In the genomic region with DNA sequence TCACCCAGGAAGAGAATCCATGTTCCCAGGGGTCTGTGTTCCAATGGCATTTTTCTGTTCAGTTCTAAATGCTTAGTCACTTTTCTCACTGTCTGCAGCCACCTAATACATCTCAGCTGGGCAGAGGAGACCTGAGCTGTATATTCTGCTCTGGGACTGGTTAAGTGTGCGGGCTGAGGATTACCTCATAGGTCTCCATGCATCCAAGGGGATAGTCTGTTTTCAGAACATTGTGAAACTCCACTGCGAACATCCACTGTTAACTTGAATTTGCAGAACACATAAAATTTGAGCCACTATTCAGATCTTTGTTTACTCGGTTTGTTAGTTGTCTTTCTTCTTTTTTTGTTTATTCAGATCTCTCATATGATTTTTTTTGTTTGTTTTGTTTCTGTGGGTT, we compare ENCODE assay signal across 1 cellular context.
TF ChIP-seq lines count a peak whose summit lies in the region.

No MANE protein-coding gene starts in this region.

TF ChIP-seq in A549, 52 proteins besides CTCF, POLR2A, EP300 and RAD21 (continued from another document):
- TF ChIP-seq, protein P1, sequence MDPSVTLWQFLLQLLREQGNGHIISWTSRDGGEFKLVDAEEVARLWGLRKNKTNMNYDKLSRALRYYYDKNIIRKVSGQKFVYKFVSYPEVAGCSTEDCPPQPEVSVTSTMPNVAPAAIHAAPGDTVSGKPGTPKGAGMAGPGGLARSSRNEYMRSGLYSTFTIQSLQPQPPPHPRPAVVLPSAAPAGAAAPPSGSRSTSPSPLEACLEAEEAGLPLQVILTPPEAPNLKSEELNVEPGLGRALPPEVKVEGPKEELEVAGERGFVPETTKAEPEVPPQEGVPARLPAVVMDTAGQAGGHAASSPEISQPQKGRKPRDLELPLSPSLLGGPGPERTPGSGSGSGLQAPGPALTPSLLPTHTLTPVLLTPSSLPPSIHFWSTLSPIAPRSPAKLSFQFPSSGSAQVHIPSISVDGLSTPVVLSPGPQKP (IDR thresholded peaks at IDR 0.05; ENCODE audit: low read depth, low read length), result no peak
- TF ChIP-seq FOXS1 (CRISPR knock-in tag; IDR thresholded peaks at IDR 0.05) (no peak), GATA3 (IDR thresholded peaks at IDR 0.05; ENCODE audit: borderline replicate concordance) (no peak), ESRRA (IDR thresholded peaks at IDR 0.05; ENCODE audit: borderline replicate concordance, low read length) (no peak), NR3C1 (IDR thresholded peaks at IDR 0.05) (no peak), POLR2AphosphoS2 (conservative IDR thresholded peaks at IDR 0.05; ENCODE audit: low read length) (no peak), CHD4 (IDR thresholded peaks at IDR 0.05; ENCODE audit: borderline replicate concordance) (no peak), CEBPB (IDR thresholded peaks at IDR 0.05) (peak in 1 of 2 experiments; percentile 40; a peak in 1 of 4 replicates), SREBF2 (IDR thresholded peaks at IDR 0.05) (no peak)
